8 cellular contexts compared by ENCODE assay signal in the genomic region with DNA sequence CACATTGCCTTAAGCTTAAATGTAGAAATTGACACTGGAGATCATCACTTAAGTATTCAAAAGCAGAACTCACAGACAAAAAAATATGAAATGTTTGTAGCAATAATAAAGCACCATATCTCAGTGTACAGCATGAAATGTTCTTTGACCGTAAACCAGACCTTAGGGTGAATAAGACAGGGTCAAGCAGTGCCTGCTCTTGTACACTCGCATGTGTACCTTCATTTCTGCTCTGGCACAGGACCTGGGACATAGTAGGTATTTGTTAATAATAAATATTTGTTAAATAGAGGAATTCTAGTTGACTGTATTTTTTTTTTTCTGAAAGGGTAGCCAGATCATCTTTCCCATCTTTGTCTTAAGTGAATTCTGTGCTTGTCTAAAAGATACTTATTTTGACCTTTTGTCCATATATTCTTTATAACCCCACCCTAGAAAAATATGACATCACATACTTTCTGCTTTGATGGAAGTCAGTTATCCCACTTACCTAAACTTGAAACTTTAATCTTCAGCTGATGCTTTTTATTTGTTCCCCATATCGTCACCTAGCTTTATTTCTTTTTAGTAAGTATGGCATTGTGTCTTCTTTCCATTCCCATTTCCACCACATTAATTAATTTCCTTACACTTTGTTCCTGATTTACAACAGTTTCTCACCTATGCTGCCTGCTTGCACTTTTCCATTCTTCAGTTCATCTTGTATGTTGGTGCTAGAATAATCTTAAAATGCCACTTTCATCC. TPM values are rescaled to one million over a fixed set of nuclear protein-coding genes. Genes with fewer than 3 reads are reported as not detected.
DNase-seq lines count a peak whose midpoint lies in the region; ATAC-seq, FAIRE-seq and TF ChIP-seq lines count a peak whose summit lies in the region.

No MANE protein-coding gene starts in this region.

- no peak overlapping the region for H3K27ac ChIP-seq in HepG2 (ENCODE audit: extremely low read length, insufficient read depth, low read length)
- H3K27ac ChIP-seq in right lobe of liver, result peak overlapping the region in 1 of 3 donors; percentile 67
- no peak overlapping the region for H3K27ac ChIP-seq in PC-3 (ENCODE audit: low read length)

- H3K4me1 ChIP-seq in HepG2 (ENCODE audit: insufficient read depth, low read length) (peaks cover 23% of the 10 kb centered on the region), right lobe of liver (peaks cover 0 to 11% (median 0%) of the 10 kb centered on the region in 4 donors), PC-3 (ENCODE audit: insufficient read depth, low read length) (peaks cover 27% of the 10 kb centered on the region)

- H3K9me3 ChIP-seq in HepG2 (ENCODE audit: low read length) (no peaks in the 10 kb centered on the region), right lobe of liver (no peaks in the 10 kb centered on the region), PC-3 (ENCODE audit: low read length) (no peaks in the 10 kb centered on the region)

- FAIRE-seq in HepG2 (lab: Jason Lieb, UNC) (no peak), urothelium cell line (lab: Jason Lieb, UNC) (peak; percentile 40)

- TF ChIP-seq POLR2A in HepG2 (IDR thresholded peaks at IDR 0.05; ENCODE audit: insufficient read depth in 1 of 2, low read depth in 2 of 2, low read length in 2 of 2) (no peak), right lobe of liver (IDR thresholded peaks at IDR 0.05) (no peak)

- POLR2A ChIA-PET in HepG2 (lab: Yijun Ruan, JAX) (no interaction called here), PC-3 (lab: Charles Lee; ENCODE audit: unreplicated experiment) (interaction anchor here (0.7 kb wide), 1 partner anchor 528 kb away, joined by 7 read pairs; no protein-coding TSS in a partner anchor)

- CTCF ChIA-PET in HepG2 (lab: Yijun Ruan, JAX; ENCODE audit: low intra/inter-chr PET ratio, low total read pairs), result no interaction called here
- CTCF ChIA-PET in PC-3 (lab: Charles Lee), result interaction anchor here (0.5 to 1.2 kb wide), 3 partner anchors 27 to 432 kb away, joined by 3 to 4 read pairs (median 3); no protein-coding TSS in a partner anchor

- intact Hi-C loops in HepG2 (cut with micrococcal nuclease; ENCODE audit: unreplicated experiment), result loop anchor here (5.0 kb wide), 1 partner anchor 325 kb away; no protein-coding TSS in a partner anchor
- intact Hi-C loops in right lobe of liver (cut with DNase I), result no loop called here
- intact Hi-C loops in PC-3 (cut with micrococcal nuclease), result loop anchor here (10.0 kb wide), 1 partner anchor 792 kb away; the partner anchor contains the start of genes GLMN and RPAP2

- H3K4me2 ChIP-seq in HepG2 (ENCODE audit: low read depth, low read length), result peak overlapping the region; percentile 69
- peak overlapping the region; percentile 89 for H3K4me2 ChIP-seq in PC-3 (ENCODE audit: low read length)

- ATAC-seq in HepG2 (no peak), right lobe of liver (no peak), PC-3 (no peak), GM19452 (IDR thresholded peaks at IDR 0.05; ENCODE audit: unreplicated experiment) (no peak), HG03354 (IDR thresholded peaks at IDR 0.05; ENCODE audit: poor library complexity, severe bottlenecking, unreplicated experiment) (no peak)

- BruUV-seq in HepG2 (replicated peaks; lab: Mats Ljungman, UMichigan), result no TSS peak
- no TSS peak for BruUV-seq in PC-3 (replicated peaks; lab: Mats Ljungman, UMichigan)

- in situ Hi-C loops in HepG2 (cut with HindIII; ENCODE audit: extremely low pct_ligation_motif_present, low pct_unique_long_range_greater_than_20kb), result no loop called here

- TF ChIP-seq CTCF in HepG2 (CRISPR knock-in tag; IDR thresholded peaks at IDR 0.05) (no peak), right lobe of liver (IDR thresholded peaks at IDR 0.05) (no peak), PC-3 (conservative IDR thresholded peaks at IDR 0.05; ENCODE audit: low read depth, low read length) (no peak), fibroblast of the aortic adventitia (IDR thresholded peaks at IDR 0.05; ENCODE audit: insufficient read depth, low read length) (no peak)

- H3F3A ChIP-seq in PC-3 (ENCODE audit: low read length, unreplicated experiment), result no peaks in the 10 kb centered on the region

- H4K20me1 ChIP-seq in HepG2 (ENCODE audit: insufficient read depth, low read length), result no peaks in the 10 kb centered on the region
- H4K20me1 ChIP-seq in PC-3 (ENCODE audit: low read length), result no peaks in the 10 kb centered on the region

- 41% methylated on average over 3 of the region's 3 CpGs for WGBS in HepG2 (ENCODE audit: low lambda C conversion rate)
- WGBS in right lobe of liver (ENCODE audit: insufficient coverage, low coverage, low lambda C conversion rate, missing lambda C conversion rate), result 55% methylated on average over 3 of the region's 3 CpGs

- H3K4me3 ChIP-seq in HepG2 (replicated peaks in 1 of 3; ENCODE audit: insufficient read depth in 1 of 3, low read depth in 2 of 3, low read length in 3 of 3) (peak overlapping the region in 2 of 3 experiments; percentile 49 to 69; a peak in 3 of 6 replicates), right lobe of liver (no peak overlapping the region), PC-3 (ENCODE audit: low read length) (peak overlapping the region; percentile 78), fibroblast of the aortic adventitia (ENCODE audit: low read depth, low read length) (peak overlapping the region; percentile 93)

- H3K9ac ChIP-seq in HepG2 (ENCODE audit: insufficient read depth, low read depth, low read length) (peak overlapping the region; percentile 61; the same call in 1 of the 2 replicates), PC-3 (ENCODE audit: low read length) (peak overlapping the region; percentile 95)

- TF ChIP-seq EP300 in HepG2 (IDR thresholded peaks at IDR 0.05; ENCODE audit: low read depth in 2 of 2, low read length in 2 of 2) (no peak), HepG2 (CRISPR knock-in tag; IDR thresholded peaks at IDR 0.05; ENCODE audit: borderline replicate concordance) (no peak)

- no peaks in the 10 kb centered on the region for H3K9me2 ChIP-seq in PC-3 (replicated peaks; ENCODE audit: low read length)

- H3K36me3 ChIP-seq in HepG2 (replicated peaks in 1 of 2; ENCODE audit: control insufficient read depth in 1 of 2, insufficient read depth in 2 of 2, low read length in 2 of 2), result no peaks in the 10 kb centered on the region
- no peaks in the 10 kb centered on the region for H3K36me3 ChIP-seq in right lobe of liver
- H3K36me3 ChIP-seq in PC-3 (ENCODE audit: low read depth, low read length), result no peaks in the 10 kb centered on the region

- TF ChIP-seq RAD21 in HepG2 (CRISPR knock-in tag; IDR thresholded peaks at IDR 0.05), result no peak

- H3K79me2 ChIP-seq in HepG2 (ENCODE audit: insufficient read depth, low read length) (peaks cover 17% of the 10 kb centered on the region), PC-3 (ENCODE audit: low read length) (peaks cover 49% of the 10 kb centered on the region)

- H3K27me3 ChIP-seq in HepG2 (ENCODE audit: control insufficient read depth in 1 of 2, insufficient read depth in 2 of 2, low read length in 2 of 2) (no peaks in the 10 kb centered on the region), right lobe of liver (no peaks in the 10 kb centered on the region), PC-3 (ENCODE audit: low read length) (no peaks in the 10 kb centered on the region)

- H2AFZ ChIP-seq in HepG2 (ENCODE audit: low read length) (no peak overlapping the region), PC-3 (ENCODE audit: low read length) (peak overlapping the region; percentile 93)

- DNase-seq in HepG2 (ENCODE audit: low spot score) (peak; percentile 79), right lobe of liver (no peak), PC-3 (peak; percentile 3), fibroblast of the aortic adventitia (ENCODE audit: low read depth) (no peak), urothelium cell line (ENCODE audit: low spot score) (no peak), NCI-H1092 treated with DMSO at 0.1 percent for 48 hours (lab: John Stamatoyannopoulos, UW) (no peak)

TF ChIP-seq in HepG2, 621 proteins besides CTCF, POLR2A, EP300 and RAD21:
- TF ChIP-seq HNRNPUL1 (IDR thresholded peaks at IDR 0.05; ENCODE audit: low read depth, low read length) (peak; percentile 89), ZNF776 (CRISPR knock-in tag; IDR thresholded peaks at IDR 0.05) (no peak), ZKSCAN1 (IDR thresholded peaks at IDR 0.05; ENCODE audit: low read length) (peak; percentile 77), ATF7 (IDR thresholded peaks at IDR 0.05) (0 out of 2 replicates have a peak, but pooled peaks have one; percentile 34), ATF7 (CRISPR knock-in tag; IDR thresholded peaks at IDR 0.05) (no peak)

RNA-seq across cellular contexts. Expression of gene CDC7, which starts 1.7 kb away (rescaled TPM):
- total RNA-seq in HepG2 (2016; rRNA removed; fragmentation: Illumina TruSeq; extraction: Trizol), result 12.6 and 19.2 TPM in 2 replicates
- 8.9 and 13.3 TPM in 2 replicates for total RNA-seq in HepG2 (2016; cell fraction: cytosol; rRNA removed; fragmentation: Illumina TruSeq; extraction: Trizol; ENCODE audit: low read depth)
- 12.7 and 17.3 TPM in 2 replicates for total RNA-seq in HepG2 (2016; cell fraction: insoluble cytoplasmic fraction; rRNA removed; fragmentation: Illumina TruSeq; extraction: Trizol)
- 5.8 and 8.1 TPM in 2 replicates for total RNA-seq in HepG2 (2016; cell fraction: membrane; rRNA removed; fragmentation: Illumina TruSeq; extraction: Trizol)
- total RNA-seq in HepG2 (2016; cell fraction: nucleus; rRNA removed; fragmentation: Illumina TruSeq; extraction: Trizol), result 12.3 and 15.6 TPM in 2 replicates
- polyA plus RNA-seq in HepG2 (2011; rRNA removed), result 2.3 and 2.5 TPM in 2 replicates
- 1.0 and 1.2 TPM in 2 replicates for polyA plus RNA-seq in HepG2 (2011; cell fraction: cytosol; rRNA removed)
- 7.1 and 10.3 TPM in 2 replicates for polyA plus RNA-seq in HepG2 (2011; cell fraction: nucleus; rRNA removed)
- 2.8 and 3.6 TPM in 2 replicates for polyA plus RNA-seq in HepG2 (2012)
- 0.80 and 0.94 TPM in 2 replicates for polyA plus RNA-seq in HepG2 (2016; cell fraction: cytosol; fragmentation: Illumina TruSeq; extraction: Trizol; ENCODE audit: low read depth)
- 12.3 and 12.4 TPM in 2 replicates for polyA plus RNA-seq in HepG2 (2016; cell fraction: insoluble cytoplasmic fraction; fragmentation: Illumina TruSeq; extraction: Trizol; ENCODE audit: low read depth)
- 1.9 and 2.0 TPM in 2 replicates for polyA plus RNA-seq in HepG2 (2016; cell fraction: membrane; fragmentation: Illumina TruSeq; extraction: Trizol; ENCODE audit: low read depth)
- polyA plus RNA-seq in HepG2 (2016; cell fraction: nucleus; fragmentation: Illumina TruSeq; extraction: Trizol; ENCODE audit: insufficient read depth, low read depth), result 26.6 and 27.9 TPM in 2 replicates
- polyA minus RNA-seq in HepG2 (2011; rRNA and poly(A)+ RNA removed; ENCODE audit: low replicate concordance), result 2.2 and 24.5 TPM in 2 replicates
- polyA minus RNA-seq in HepG2 (2011; cell fraction: cytosol; rRNA and poly(A)+ RNA removed), result 4.2 and 5.4 TPM in 2 replicates
- polyA minus RNA-seq in HepG2 (2011; cell fraction: nucleus; rRNA and poly(A)+ RNA removed), result 29.9 and 30.3 TPM in 2 replicates
- total RNA-seq in right lobe of liver, result 1 to 10 TPM in 3 of 6 experiments, under 1 TPM in 3; 0.24 to 2.2 (median 0.92) TPM
- total RNA-seq in PC-3 (2014; rRNA removed), result 10.0 and 11.1 TPM in 2 replicates
- 3.8 and 15.5 TPM in 2 replicates for total RNA-seq in fibroblast of the aortic adventitia (ENCODE audit: low replicate concordance)

Comparison
In these comparisons a context has a peak if more than half of its experiments do, and no peak if none do; other contexts are left out.
1. DNase-seq: peak in HepG2 (single experiment) and PC-3 (single experiment); none in right lobe of liver (0 of 3), fibroblast of the aortic adventitia (single experiment), urothelium cell line (single experiment) and NCI-H1092 treated with DMSO at 0.1 percent for 48 hours (single experiment).
2. H3K4me3 ChIP-seq: peak in HepG2 (2 of 3), PC-3 (single experiment) and fibroblast of the aortic adventitia (single experiment); none in right lobe of liver (0 of 3).
3. intact Hi-C loops: an anchor here in HepG2 (5.0 kb wide) and PC-3 (10.0 kb wide); none called in right lobe of liver.